ENCODE assay signal across 8 cellular contexts in the genomic region with DNA sequence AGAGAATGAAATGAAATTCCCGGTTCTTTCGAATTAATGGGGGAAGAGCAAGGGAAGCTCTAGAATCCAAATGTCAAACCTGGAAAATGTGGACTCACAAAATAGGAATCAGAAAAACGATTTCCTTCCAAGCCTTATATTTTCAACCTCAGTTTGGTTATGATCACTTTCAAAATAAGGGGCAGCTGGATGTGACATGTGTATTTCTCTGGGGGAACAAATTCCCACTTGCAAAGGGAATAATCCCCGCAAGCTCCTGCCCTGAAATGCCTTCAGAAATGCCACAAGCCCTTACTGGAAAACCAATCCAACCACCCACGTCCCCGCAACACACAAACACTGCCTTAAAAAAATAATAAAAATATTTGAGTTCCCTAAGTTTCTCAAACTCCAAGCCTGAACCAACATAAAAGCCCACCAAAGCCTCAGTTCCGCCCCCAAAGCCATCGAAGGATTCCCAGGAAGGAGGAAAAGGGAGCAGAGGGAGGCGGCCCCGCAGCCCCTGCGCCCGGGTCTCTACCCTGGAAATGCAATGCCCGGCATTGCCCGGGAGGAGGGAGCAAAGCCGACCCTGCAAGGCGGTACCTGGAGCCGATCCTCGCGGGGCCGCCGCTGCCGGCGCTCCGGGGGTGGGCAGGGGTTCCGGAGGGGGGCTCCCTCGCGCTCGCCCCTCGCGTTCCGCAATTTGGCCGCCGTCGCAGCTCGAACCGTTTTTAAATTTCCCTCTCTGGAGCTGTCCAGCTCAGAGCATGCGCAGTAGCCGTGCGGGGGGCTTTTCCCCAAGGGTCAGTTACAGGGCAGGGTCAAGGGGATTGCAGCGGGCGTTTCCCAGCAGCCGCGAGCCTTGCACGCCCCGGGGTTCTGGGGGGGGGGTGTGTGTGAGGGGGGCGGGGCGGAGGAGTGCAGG. TPM values are rescaled to one million over a fixed set of nuclear protein-coding genes. Genes with fewer than 3 reads are reported as not detected.
DNase-seq lines count a peak whose midpoint lies in the region; ATAC-seq and TF ChIP-seq lines count a peak whose summit lies in the region.

A gene with protein sequence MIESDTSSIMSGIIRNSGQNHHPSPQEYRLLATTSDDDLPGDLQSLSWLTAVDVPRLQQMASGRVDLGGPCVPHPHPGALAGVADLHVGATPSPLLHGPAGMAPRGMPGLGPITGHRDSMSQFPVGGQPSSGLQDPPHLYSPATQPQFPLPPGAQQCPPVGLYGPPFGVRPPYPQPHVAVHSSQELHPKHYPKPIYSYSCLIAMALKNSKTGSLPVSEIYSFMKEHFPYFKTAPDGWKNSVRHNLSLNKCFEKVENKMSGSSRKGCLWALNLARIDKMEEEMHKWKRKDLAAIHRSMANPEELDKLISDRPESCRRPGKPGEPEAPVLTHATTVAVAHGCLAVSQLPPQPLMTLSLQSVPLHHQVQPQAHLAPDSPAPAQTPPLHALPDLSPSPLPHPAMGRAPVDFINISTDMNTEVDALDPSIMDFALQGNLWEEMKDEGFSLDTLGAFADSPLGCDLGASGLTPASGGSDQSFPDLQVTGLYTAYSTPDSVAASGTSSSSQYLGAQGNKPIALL (minus strand): TSS at position 751 of the 907 bp plus-strand sequence. CDS start 963 bp downstream, outside the sequence.

- TF ChIP-seq CTCF in SK-N-SH (IDR thresholded peaks at IDR 0.05), result 0 out of 2 replicates have a peak, but pooled peaks have one; percentile 6
- no peak for TF ChIP-seq CTCF in brain microvascular endothelial cell (IDR thresholded peaks at IDR 0.05; ENCODE audit: low read depth, low read length, missing control alignments)

- peaks cover 0 to 15% of the 10 kb centered on the region in 2 experiments; a peak in 1 of 4 replicates for H3K4me1 ChIP-seq in SK-N-SH (ENCODE audit: control insufficient read depth in 1 of 2, insufficient read depth in 2 of 2, low read depth in 1 of 2, low read length in 1 of 2)
- H3K4me1 ChIP-seq in iPS-20b (ENCODE audit: insufficient read depth, low read length), result no peaks in the 10 kb centered on the region
- peaks cover 14% of the 10 kb centered on the region for H3K4me1 ChIP-seq in stomach smooth muscle (ENCODE audit: control insufficient read depth, insufficient read depth, low read length)

- CTCF ChIA-PET in SK-N-SH (lab: Yijun Ruan, JAX), result interaction anchor here (1.1 to 2.0 kb wide), 5 partner anchors 26 to 85 kb away, joined by 3 to 6 read pairs (median 4); no protein-coding TSS in a partner anchor

- no peak within 1 kb of the TSS for H3K27ac Mint-ChIP-seq in T-helper 2 cell treated with Interferon-gamma antibody and Interleukin-4, amounts not matched to agents 5 μg/mL and 100 μg/mL, for 36 hours

- DNase-seq in T-helper 2 cell treated with Interferon-gamma antibody and Interleukin-4, amounts not matched to agents 5 μg/mL and 100 μg/mL, for 36 hours (ENCODE audit: low spot score), result no peak
- DNase-seq in T-helper 2 cell (no peak), SK-N-SH (peak; percentile 84), SIG-M5 treated with dmso at 0.1 percent for 504 hours (lab: John Stamatoyannopoulos, UW; ENCODE audit: unreplicated experiment) (no peak), brain microvascular endothelial cell (no peak)

- POLR2A ChIA-PET in SK-N-SH (lab: Yijun Ruan, JAX), result no interaction called here

- H3K27me3 ChIP-seq in SK-N-SH (ENCODE audit: insufficient read depth), result peaks cover 30% of the 10 kb centered on the region
- H3K27me3 ChIP-seq in iPS-20b (ENCODE audit: insufficient read depth, low read length), result peaks cover 86% of the 10 kb centered on the region
- peaks cover 25 to 39% of the 10 kb centered on the region in 2 donors for H3K27me3 ChIP-seq in stomach smooth muscle (ENCODE audit: control insufficient read depth in 1 of 2, insufficient read depth in 2 of 2, low read length in 2 of 2)
- H3K27me3 ChIP-seq in brain microvascular endothelial cell (replicated peaks), result peaks cover 57% of the 10 kb centered on the region

- 13% methylated on average over 33 of the region's 47 CpGs for WGBS in SK-N-SH (ENCODE audit: low lambda C conversion rate)

- no peak within 1 kb of the TSS for H3K9ac ChIP-seq in SK-N-SH
- no peak within 1 kb of the TSS for H3K9ac ChIP-seq in iPS-20b (ENCODE audit: low read depth, low read length)
- H3K9ac ChIP-seq in stomach smooth muscle (ENCODE audit: low read length in 2 of 2), result no peak within 1 kb of the TSS

- H3K4me2 ChIP-seq in SK-N-SH, result peak within 1 kb of the TSS; percentile 55

- no peak for ATAC-seq in GM18870 (IDR thresholded peaks at IDR 0.05; ENCODE audit: unreplicated experiment)

- H3K4me3 Mint-ChIP-seq in T-helper 2 cell treated with Interferon-gamma antibody and Interleukin-4, amounts not matched to agents 5 μg/mL and 100 μg/mL, for 36 hours, result peak within 1 kb of the TSS; percentile 84

- H3K27ac ChIP-seq in SK-N-SH (ENCODE audit: low read depth in 2 of 2, low read length in 1 of 2) (no peak within 1 kb of the TSS), iPS-20b (ENCODE audit: low read length) (no peak within 1 kb of the TSS), stomach smooth muscle (ENCODE audit: low read length) (no peak within 1 kb of the TSS), brain microvascular endothelial cell (no peak within 1 kb of the TSS)

- H3K4me3 ChIP-seq in SK-N-SH (ENCODE audit: low read depth in 2 of 2, low read length in 1 of 2) (peak within 1 kb of the TSS; percentile 26 to 49; a peak in 3 of 4 replicates), iPS-20b (ENCODE audit: low read length) (peak within 1 kb of the TSS; percentile 69), stomach smooth muscle (ENCODE audit: low read length in 2 of 2) (peak within 1 kb of the TSS; percentile 65 to 73), brain microvascular endothelial cell (ENCODE audit: low read depth, low read length) (no peak within 1 kb of the TSS)

- no peak within 1 kb of the TSS for H2AFZ ChIP-seq in SK-N-SH (ENCODE audit: low read depth)

- TF ChIP-seq EP300 in SK-N-SH (IDR thresholded peaks at IDR 0.05; ENCODE audit: borderline replicate concordance in 1 of 2, low read depth in 1 of 2, low read length in 1 of 2), result no peak

- H3K9me3 Mint-ChIP-seq in T-helper 2 cell treated with Interferon-gamma antibody and Interleukin-4, amounts not matched to agents 5 μg/mL and 100 μg/mL, for 36 hours, result no peaks in the 10 kb centered on the region

- H3F3A ChIP-seq in SK-N-SH (replicated peaks; ENCODE audit: insufficient read depth), result no peaks in the 10 kb centered on the region

- H3K9me2 ChIP-seq in SK-N-SH, result no peaks in the 10 kb centered on the region

- H3K79me2 ChIP-seq in SK-N-SH (ENCODE audit: insufficient read depth), result no peaks in the 10 kb centered on the region

- H4K20me1 ChIP-seq in SK-N-SH (ENCODE audit: insufficient read depth), result no peaks in the 10 kb centered on the region

- H3K4me1 Mint-ChIP-seq in T-helper 2 cell treated with Interferon-gamma antibody and Interleukin-4, amounts not matched to agents 5 μg/mL and 100 μg/mL, for 36 hours (ENCODE audit: low read depth), result peaks cover 5% of the 10 kb centered on the region

- in situ Hi-C loops in brain microvascular endothelial cell (cut with HindIII; ENCODE audit: low pct_ligation_motif_present, low sequenced_read_pairs), result no loop called here

- H3K27me3 Mint-ChIP-seq in T-helper 2 cell treated with Interferon-gamma antibody and Interleukin-4, amounts not matched to agents 5 μg/mL and 100 μg/mL, for 36 hours (ENCODE audit: low read depth), result peaks cover 69% of the 10 kb centered on the region

- H3K36me3 ChIP-seq in SK-N-SH (replicated peaks in 1 of 2; ENCODE audit: control insufficient read depth in 1 of 2, insufficient read depth in 2 of 2, low read length in 1 of 2), result no peaks in the 10 kb centered on the region
- no peaks in the 10 kb centered on the region for H3K36me3 ChIP-seq in iPS-20b (ENCODE audit: insufficient read depth, low read depth, low read length)
- no peaks in the 10 kb centered on the region for H3K36me3 ChIP-seq in stomach smooth muscle (ENCODE audit: control insufficient read depth in 2 of 2, insufficient read depth in 2 of 2, low read length in 2 of 2)
- H3K36me3 ChIP-seq in brain microvascular endothelial cell (replicated peaks), result no peaks in the 10 kb centered on the region

- TF ChIP-seq RAD21 in SK-N-SH (IDR thresholded peaks at IDR 0.05; ENCODE audit: low read length), result no peak

- H3K9me3 ChIP-seq in SK-N-SH, result no peaks in the 10 kb centered on the region
- no peaks in the 10 kb centered on the region for H3K9me3 ChIP-seq in iPS-20b (ENCODE audit: insufficient read depth, low read depth, low read length)
- no peaks in the 10 kb centered on the region for H3K9me3 ChIP-seq in stomach smooth muscle (ENCODE audit: control insufficient read depth in 2 of 2, low read length in 2 of 2)

- H3K36me3 Mint-ChIP-seq in T-helper 2 cell treated with Interferon-gamma antibody and Interleukin-4, amounts not matched to agents 5 μg/mL and 100 μg/mL, for 36 hours (ENCODE audit: low read depth), result no peaks in the 10 kb centered on the region

TF ChIP-seq in SK-N-SH, 30 proteins besides CTCF, POLR2A, EP300 and RAD21 (continues in another document):
- TF ChIP-seq, protein P1, sequence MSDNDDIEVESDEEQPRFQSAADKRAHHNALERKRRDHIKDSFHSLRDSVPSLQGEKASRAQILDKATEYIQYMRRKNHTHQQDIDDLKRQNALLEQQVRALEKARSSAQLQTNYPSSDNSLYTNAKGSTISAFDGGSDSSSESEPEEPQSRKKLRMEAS (IDR thresholded peaks at IDR 0.05; ENCODE audit: low read depth), result 0 out of 2 replicates have a peak, but pooled peaks have one; percentile 21
- TF ChIP-seq JUND (IDR thresholded peaks at IDR 0.05) (no peak), NRF1 (IDR thresholded peaks at IDR 0.05; ENCODE audit: low read depth, low read length) (peak; percentile 57)

RNA-seq across cellular contexts. Expression of the gene that starts here (rescaled TPM):
- 0.03 and 0.10 TPM in 2 replicates for polyA plus RNA-seq in SK-N-SH (2012; rRNA removed)
- polyA plus RNA-seq in SK-N-SH (2012; cell fraction: cytosol; rRNA removed), result 0.03 and 0.17 TPM in 2 replicates
- 0.25 and 0.48 TPM in 2 replicates for polyA plus RNA-seq in SK-N-SH (2012; cell fraction: nucleus; rRNA removed)

Comparison
In these comparisons a context has a peak if more than half of its experiments do, and no peak if none do; other contexts are left out.
1. Peak in DNase-seq, H3K4me3 ChIP-seq and H3K4me2 ChIP-seq in SK-N-SH; RNA of the gene not detected or under 1 TPM.